ENCODE assay signal across 10 cellular contexts in the genomic region with DNA sequence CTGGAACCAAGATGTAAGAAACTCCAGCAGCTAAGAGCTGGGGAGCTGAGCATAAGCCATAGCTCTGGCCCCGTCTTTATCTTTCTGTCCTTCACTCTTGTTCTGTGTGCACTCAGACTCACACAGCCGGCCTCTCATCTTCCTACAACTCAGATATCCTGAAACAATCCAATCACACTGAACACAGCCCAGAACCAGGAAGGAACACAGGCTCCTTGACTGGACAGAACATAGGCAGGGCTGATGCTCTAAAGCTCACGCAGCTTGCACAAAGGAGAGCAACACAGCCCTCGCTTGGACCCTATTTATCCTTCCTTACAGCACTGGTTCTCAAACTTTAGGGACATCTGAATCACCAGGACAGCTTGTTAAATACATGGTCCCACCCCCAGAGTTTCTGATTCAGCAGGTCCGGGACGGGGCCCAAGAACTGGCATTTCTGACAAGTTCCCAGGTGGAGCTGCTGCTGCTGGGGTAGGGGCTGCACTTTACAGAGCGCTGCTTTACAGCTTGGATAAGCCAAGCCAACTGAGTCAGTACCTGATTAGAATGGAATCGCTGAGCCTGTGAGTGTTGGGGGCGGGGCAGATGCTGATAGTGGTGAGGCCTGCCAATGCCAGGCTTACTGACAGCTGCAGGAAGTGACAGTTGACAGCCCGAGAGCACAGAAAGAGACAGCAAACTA.
DNase-seq lines count a peak whose midpoint lies in the region; ATAC-seq and TF ChIP-seq lines count a peak whose summit lies in the region.
"Had no signal": no experiment of that assay in that cellular context is flagged by ENCODE, and none has a peak within 500 bp of the region (broad histone marks: within the 10 kb centered on the region; RNA-seq: fewer than 3 reads in every experiment).

No MANE protein-coding gene starts in this region.

- no peak overlapping the region for H3K27ac ChIP-seq in CD4-positive, alpha-beta T cell (ENCODE audit: low read depth, low read length)

- peak; percentile 73 for ATAC-seq in CD4-positive, alpha-beta T cell (ENCODE audit: poor library complexity)
- peak; percentile 10 to 41 for ATAC-seq in activated T-cell treated with anti-CD3 and anti-CD28 coated beads, Interleukin-2, amount 50 U/mL, for 4 hours
- ATAC-seq in mucosa of descending colon (peak; percentile 50), GM18909 (IDR thresholded peaks at IDR 0.05; ENCODE audit: poor library complexity, unreplicated experiment) (no peak), GM21526 (IDR thresholded peaks at IDR 0.05; ENCODE audit: low FRiP score, unreplicated experiment) (no peak)

- DNase-seq in CD4-positive, alpha-beta T cell = peak in 3 of 10 experiments; percentile 7 to 24 (median 23)
- DNase-seq in LHCN-M2 (ENCODE audit: low read depth) = peak; percentile 38
- no peak for DNase-seq in activated T-cell treated with anti-CD3 and anti-CD28 coated beads, Interleukin-2, amount 50 U/mL, for 4 hours
- DNase-seq in mucosa of descending colon = peak in 2 of 3 donors; percentile 16 to 28
- DNase-seq in NCI-H226 = no peak
- no peak for DNase-seq in endothelial cell (ENCODE audit: low spot score)
- DNase-seq: erythroblast, mesenchymal stem cell had no signal

- no peaks in the 10 kb centered on the region for H3K36me3 Mint-ChIP-seq in CD4-positive, alpha-beta T cell (ENCODE audit: low read depth)
- no peaks in the 10 kb centered on the region for H3K36me3 Mint-ChIP-seq in activated T-cell treated with anti-CD3 and anti-CD28 coated beads, Interleukin-2, amount 50 U/mL, for 4 hours (ENCODE audit: insufficient read depth)
- H3K36me3 Mint-ChIP-seq in endothelial cell (ENCODE audit: low read depth, unreplicated experiment) = no peaks in the 10 kb centered on the region

- H3K4me3 Mint-ChIP-seq in CD4-positive, alpha-beta T cell = no peak overlapping the region
- no peak overlapping the region for H3K4me3 Mint-ChIP-seq in activated T-cell treated with anti-CD3 and anti-CD28 coated beads, Interleukin-2, amount 50 U/mL, for 4 hours
- H3K4me3 Mint-ChIP-seq in endothelial cell (ENCODE audit: unreplicated experiment) = no peak overlapping the region

- H3K4me1 Mint-ChIP-seq in CD4-positive, alpha-beta T cell (ENCODE audit: low read depth) = peaks cover 18% of the 10 kb centered on the region
- no peaks in the 10 kb centered on the region for H3K4me1 Mint-ChIP-seq in activated T-cell treated with anti-CD3 and anti-CD28 coated beads, Interleukin-2, amount 50 U/mL, for 4 hours (ENCODE audit: low read depth)
- peaks cover 18% of the 10 kb centered on the region for H3K4me1 Mint-ChIP-seq in endothelial cell (ENCODE audit: unreplicated experiment)

- intact Hi-C loops in CD4-positive, alpha-beta T cell (cut with DNase I, micrococcal nuclease) = no loop called here
- intact Hi-C loops in mucosa of descending colon (cut with DNase I, micrococcal nuclease) = no loop called here

- peak overlapping the region; percentile 45 for H3K27ac Mint-ChIP-seq in CD4-positive, alpha-beta T cell
- H3K27ac Mint-ChIP-seq in endothelial cell (ENCODE audit: unreplicated experiment) = no peak overlapping the region

- H3K9me3 ChIP-seq in CD4-positive, alpha-beta T cell (ENCODE audit: control insufficient read depth, low read length) = no peaks in the 10 kb centered on the region
- no peaks in the 10 kb centered on the region for H3K9me3 ChIP-seq in mucosa of descending colon

- H3K4me3 ChIP-seq in mucosa of descending colon = no peak overlapping the region

- TF ChIP-seq CTCF in CD4-positive, alpha-beta T cell (IDR thresholded peaks at IDR 0.05) = no peak
- TF ChIP-seq CTCF in mucosa of descending colon (IDR thresholded peaks at IDR 0.05) = no peak
- TF ChIP-seq CTCF in endothelial cell (IDR thresholded peaks at IDR 0.05; ENCODE audit: unreplicated experiment) = no peak

- no peaks in the 10 kb centered on the region for H3K27me3 ChIP-seq in CD4-positive, alpha-beta T cell (ENCODE audit: control insufficient read depth, insufficient read depth, low read length)

- H3K36me3 ChIP-seq in mucosa of descending colon (ENCODE audit: low read depth) = no peaks in the 10 kb centered on the region

- POLR2A ChIA-PET in CD4-positive, alpha-beta T cell (lab: Charles Lee) = interaction anchor here (1.0 kb wide), 1 partner anchor 65 kb away, joined by 3 read pairs; the partner anchor contains the start of genes MRPL46 and MRPS11

- CTCF ChIA-PET in CD4-positive, alpha-beta T cell (lab: Charles Lee) = no interaction called here

- H3K27me3 Mint-ChIP-seq in CD4-positive, alpha-beta T cell = peaks cover 6% of the 10 kb centered on the region
- peaks cover 13% of the 10 kb centered on the region for H3K27me3 Mint-ChIP-seq in activated T-cell treated with anti-CD3 and anti-CD28 coated beads, Interleukin-2, amount 50 U/mL, for 4 hours (ENCODE audit: low read depth)
- H3K27me3 Mint-ChIP-seq in endothelial cell (ENCODE audit: unreplicated experiment) = no peaks in the 10 kb centered on the region

- no peaks in the 10 kb centered on the region for H3K9me3 Mint-ChIP-seq in CD4-positive, alpha-beta T cell
- no peaks in the 10 kb centered on the region for H3K9me3 Mint-ChIP-seq in activated T-cell treated with anti-CD3 and anti-CD28 coated beads, Interleukin-2, amount 50 U/mL, for 4 hours
- no peaks in the 10 kb centered on the region for H3K9me3 Mint-ChIP-seq in endothelial cell (ENCODE audit: unreplicated experiment)

- H3K4me1 ChIP-seq in mucosa of descending colon (ENCODE audit: low read depth) = no peaks in the 10 kb centered on the region

Comparison
In these comparisons a context has a peak if more than half of its experiments do, and no peak if none do; other contexts are left out.
1. ATAC-seq: peak in CD4-positive, alpha-beta T cell (single experiment), activated T-cell treated with anti-CD3 and anti-CD28 coated beads, Interleukin-2, amount 50 U/mL, for 4 hours (2 of 2) and mucosa of descending colon (single experiment); none in GM18909 (single experiment) and GM21526 (single experiment).
2. DNase-seq: peak in LHCN-M2 (single experiment) and mucosa of descending colon (2 of 3); none in activated T-cell treated with anti-CD3 and anti-CD28 coated beads, Interleukin-2, amount 50 U/mL, for 4 hours (single experiment), NCI-H226 (single experiment) and endothelial cell (single experiment).